Comparison of ENCODE assay signal across 27 cellular contexts in the genomic region with DNA sequence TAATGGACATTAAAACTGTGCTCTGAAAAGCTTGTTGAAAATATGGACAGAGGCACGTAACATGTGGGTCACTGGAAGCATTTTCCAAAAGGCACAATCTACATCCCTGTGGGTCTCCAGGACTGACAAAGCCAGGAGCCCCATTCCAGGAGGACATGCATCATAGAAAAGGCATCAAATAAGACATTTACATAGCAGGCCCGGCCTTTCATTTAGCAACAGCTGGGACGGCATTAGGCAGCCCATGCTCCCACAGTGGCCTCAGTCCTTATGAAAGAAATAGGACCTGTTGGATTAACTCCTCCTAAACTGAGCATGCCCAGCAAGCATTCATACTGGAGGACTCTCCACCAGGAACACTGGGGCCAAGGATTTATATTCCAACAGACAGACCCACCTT.
"Had no signal": no experiment of that assay in that cellular context is flagged by ENCODE, and none has a peak within 500 bp of the region (broad histone marks: within the 10 kb centered on the region; RNA-seq: fewer than 3 reads in every experiment).

No MANE protein-coding gene starts in this region.

- H3K36me3 ChIP-seq: esophagus muscularis mucosa, right lobe of liver, stomach, thyroid gland, upper lobe of left lung had no signal

- H3K9ac ChIP-seq: SK-N-SH had no signal

- H3K4me1 ChIP-seq: esophagus muscularis mucosa, right lobe of liver, stomach, thyroid gland, upper lobe of left lung had no signal

- H2AFZ ChIP-seq: hepatocyte had no signal

- H3K27ac ChIP-seq: esophagus muscularis mucosa, hepatocyte, right lobe of liver, stomach, thyroid gland, upper lobe of left lung, VCaP had no signal

- H3K4me3 ChIP-seq: esophagus muscularis mucosa, hepatocyte, right lobe of liver, stomach, thyroid gland, upper lobe of left lung had no signal

- DNase-seq: activated CD4-positive, alpha-beta T cell treated with anti-CD3 and anti-CD28 coated beads for 4 hours; activated CD4-positive, alpha-beta T cell treated with anti-CD3 and anti-CD28 coated beads, Interleukin-2, amount 50 U/mL, for 4 hours; activated naive CD4-positive, alpha-beta T cell treated with anti-CD3 and anti-CD28 coated beads, Interleukin-2, amount 50 U/mL, for 16 hours; activated T-cell treated with anti-CD3 and anti-CD28 coated beads for 4 hours; activated T-cell treated with anti-CD3 and anti-CD28 coated beads, Interleukin-2, amount 50 U/mL, for 72 hours; amniotic stem cell; dermis blood vessel endothelial cell; effector CD4-positive, alpha-beta T cell; foreskin melanocyte; glutamatergic neuron; left colon; midbrain; natural killer cell; SK-N-SH; small intestine; stimulated activated CD4-positive, alpha-beta T cell treated with anti-CD3 and anti-CD28 coated beads, Interleukin-4, amount 100 ng/mL, for 4 hours; stimulated activated CD8-positive, alpha-beta memory T cell treated with anti-CD3 and anti-CD28 coated beads, Interleukin-4, amount 100 ng/mL, for 48 hours; stimulated activated naive B cell treated with anti-CD40 and anti-IgM and Interleukin-4, amounts not matched to agents 10 μg/mL and 1 μg/mL and 100 μg/mL, for 72 hours; stomach; SW 1271; T-helper 9 cell; thyroid gland had no signal

- H3K9me3 ChIP-seq: right lobe of liver, SK-N-SH, stomach, thyroid gland, upper lobe of left lung had no signal

- H3K27me3 ChIP-seq: hepatocyte, right lobe of liver, thyroid gland, upper lobe of left lung had no signal

- H3K4me2 ChIP-seq: hepatocyte, SK-N-SH had no signal

- H3K9me2 ChIP-seq: SK-N-SH had no signal

- ATAC-seq: activated T-cell treated with anti-CD3 and anti-CD28 coated beads, Interleukin-2, amount 50 U/mL, for 72 hours; left colon; natural killer cell; right lobe of liver; stimulated activated naive B cell treated with anti-CD40 and anti-IgM and Interleukin-4, amounts not matched to agents 10 μg/mL and 1 μg/mL and 100 μg/mL, for 72 hours had no signal

- H3K79me2 ChIP-seq: hepatocyte had no signal
